In genomic region chr20:32674362-32674789, GRCh38 we compare ENCODE assay signal across 8 cellular contexts. TPM values are rescaled to one million over a fixed set of nuclear protein-coding genes. Genes with fewer than 3 reads are reported as not detected.
DNase-seq lines count a peak whose midpoint lies in the region; ATAC-seq and TF ChIP-seq lines count a peak whose summit lies in the region.

No MANE protein-coding gene starts in this region.

- H3K27ac Mint-ChIP-seq in CD14-positive monocyte, result peak overlapping the region in 3 of 7 donors; percentile 15 to 73 (median 38)

- no peaks in the 10 kb centered on the region for H3K27me3 ChIP-seq in OCI-LY1 (ENCODE audit: insufficient read depth, low read length)

- DNase-seq in CD14-positive monocyte (ENCODE audit: low spot score), result no peak
- DNase-seq in HEK293T (ENCODE audit: extremely low spot score), result peak; percentile 68
- DNase-seq in activated T-cell treated with anti-CD3 and anti-CD28 coated beads for 1 hour (ENCODE audit: low read depth), result peak; percentile 67
- peak; percentile 68 for DNase-seq in fibroblast of pulmonary artery (ENCODE audit: low read depth)
- peak; percentile 67 for DNase-seq in stimulated activated CD4-positive, alpha-beta T cell treated with anti-CD3 and anti-CD28 coated beads, Interleukin-12 subunit alpha, Interleukin-12 subunit beta, amount 100 ng/mL, for 4 hours

- H3F3A ChIP-seq in OCI-LY1 (ENCODE audit: insufficient read depth, low read length), result peaks cover 5% of the 10 kb centered on the region; the same call in 1 of the 2 replicates

- peak overlapping the region; percentile 68; the same call in 1 of the 2 replicates for H3K4me2 ChIP-seq in OCI-LY1 (ENCODE audit: low read length)

- ATAC-seq in GM21390 (IDR thresholded peaks at IDR 0.05; ENCODE audit: unreplicated experiment) (no peak), GM19035 (IDR thresholded peaks at IDR 0.05; ENCODE audit: unreplicated experiment) (no peak)

- H3K4me3 Mint-ChIP-seq in CD14-positive monocyte, result peak overlapping the region in 1 of 2 donors; percentile 19

- H2AFZ ChIP-seq in OCI-LY1 (ENCODE audit: low read length), result no peak overlapping the region

- H3K27ac ChIP-seq in OCI-LY1 (ENCODE audit: low read depth, low read length, poor library complexity, severe bottlenecking), result peak overlapping the region; percentile 100

- CTCF ChIA-PET in HEK293T (lab: Yijun Ruan, JAX), result interaction anchor here (0.6 to 5.0 kb wide), 11 partner anchors 9 to 149 kb away, joined by 3 to 68 read pairs (median 4); no protein-coding TSS in a partner anchor

- H4K20me1 ChIP-seq in OCI-LY1 (ENCODE audit: insufficient read depth, low read length), result no peaks in the 10 kb centered on the region

- H3K9me3 ChIP-seq in OCI-LY1 (ENCODE audit: low read length), result no peaks in the 10 kb centered on the region

- H3K79me2 ChIP-seq in OCI-LY1 (ENCODE audit: insufficient read depth, low read length), result no peaks in the 10 kb centered on the region

- no peaks in the 10 kb centered on the region for H3K36me3 Mint-ChIP-seq in CD14-positive monocyte

- peaks cover 68% of the 10 kb centered on the region for H3K4me1 ChIP-seq in OCI-LY1 (ENCODE audit: insufficient read depth, low read length, severe bottlenecking)

- H3K4me3 ChIP-seq in OCI-LY1 (ENCODE audit: low read depth, low read length, poor library complexity, severe bottlenecking) (no peak overlapping the region), fibroblast of pulmonary artery (replicated peaks; ENCODE audit: low read depth, low read length) (no peak overlapping the region)

- peaks cover 39% of the 10 kb centered on the region for H3K4me1 Mint-ChIP-seq in CD14-positive monocyte

- H3K9ac ChIP-seq in OCI-LY1 (ENCODE audit: low read length), result peak overlapping the region; percentile 84

- POLR2A ChIA-PET in HEK293T (lab: Yijun Ruan, JAX), result no interaction called here

- H3K27me3 Mint-ChIP-seq in CD14-positive monocyte (ENCODE audit: low read depth in 3 of 3), result peaks cover 0 to 1% (median 0%) of the 10 kb centered on the region in 3 donors

- H3K9me2 ChIP-seq in OCI-LY1 (ENCODE audit: low read depth, low read length), result no peaks in the 10 kb centered on the region

- intact Hi-C loops in CD14-positive monocyte (cut with micrococcal nuclease), result no loop called here

- no peaks in the 10 kb centered on the region for H3K9me3 Mint-ChIP-seq in CD14-positive monocyte

- TF ChIP-seq CTCF in CD14-positive monocyte (IDR thresholded peaks at IDR 0.05) (peak; percentile 62), OCI-LY1 (IDR thresholded peaks at IDR 0.05; ENCODE audit: low read length) (peak; percentile 94), fibroblast of pulmonary artery (IDR thresholded peaks at IDR 0.05; ENCODE audit: low read length, missing control alignments) (peak; percentile 88)

- H3K36me3 ChIP-seq in OCI-LY1 (ENCODE audit: insufficient read depth, low read length), result no peaks in the 10 kb centered on the region

TF ChIP-seq in HEK293T, 16 proteins besides CTCF, POLR2A, EP300 and RAD21:
- TF ChIP-seq FOXM1 (IDR thresholded peaks at IDR 0.05; ENCODE audit: borderline replicate concordance) (no peak), TARDBP (IDR thresholded peaks at IDR 0.05) (no peak), LEF1 (IDR thresholded peaks at IDR 0.05; ENCODE audit: borderline replicate concordance) (no peak), BHLHE40 (IDR thresholded peaks at IDR 0.05; ENCODE audit: borderline replicate concordance) (no peak), NFRKB (IDR thresholded peaks at IDR 0.05) (no peak), HDGF (IDR thresholded peaks at IDR 0.05; ENCODE audit: borderline replicate concordance) (no peak), ARNT (IDR thresholded peaks at IDR 0.05) (no peak), FOXK2 (IDR thresholded peaks at IDR 0.05) (no peak), PKNOX1 (IDR thresholded peaks at IDR 0.05) (no peak), L3MBTL2 (conservative IDR thresholded peaks at IDR 0.05) (no peak)

RNA-seq across cellular contexts. Expression of gene C20orf203, which starts 0.6 kb away (rescaled TPM):
- not detected for polyA plus RNA-seq in CD14-positive monocyte
